ENCODE assay signal across 13 cellular contexts in genomic region chr2:133200684-133201421, GRCh38.
A peak's percentile ranks its signal among the peaks of the same experiment; 100 is the strongest.
DNase-seq lines count a peak whose midpoint lies in the region; ATAC-seq, FAIRE-seq and TF ChIP-seq lines count a peak whose summit lies in the region.
"Had no signal": no experiment of that assay in that cellular context is flagged by ENCODE, and none has a peak within 500 bp of the region (broad histone marks: within the 10 kb centered on the region; RNA-seq: fewer than 3 reads in every experiment).

No MANE protein-coding gene starts in this region.

- BruUV-seq in IMR-90 (replicated peaks; lab: Mats Ljungman, UMichigan): no TSS peak

- H3K4me2 ChIP-seq in IMR-90 (ENCODE audit: low read depth, low read length): peak overlapping the region; percentile 35; the same call in 1 of the 2 replicates

- ATAC-seq in IMR-90 (ENCODE audit: low read depth): peak; percentile 93
- no peak for ATAC-seq in GM18873 (IDR thresholded peaks at IDR 0.05; ENCODE audit: low FRiP score, unreplicated experiment)
- no peak for ATAC-seq in HG03565 (IDR thresholded peaks at IDR 0.05; ENCODE audit: unreplicated experiment)
- ATAC-seq: stimulated activated naive B cell treated with anti-CD40 and anti-IgM and Interleukin-4, amounts not matched to agents 10 μg/mL and 1 μg/mL and 100 μg/mL, for 72 hours had no signal

- no peak overlapping the region for H2AK5ac ChIP-seq in IMR-90 (ENCODE audit: low read depth, low read length)

- no peak overlapping the region for H3K4me3 ChIP-seq in IMR-90 (ENCODE audit: insufficient read depth, low read depth, low read length)

- peaks cover 8% of the 10 kb centered on the region for H3K4me1 ChIP-seq in IMR-90 (ENCODE audit: control insufficient read depth, insufficient read depth, low read length)

- TF ChIP-seq CTCF in IMR-90 (conservative IDR thresholded peaks at IDR 0.05; ENCODE audit: low read depth, low read length) (no peak), D721Med (IDR thresholded peaks at IDR 0.05; ENCODE audit: insufficient read depth, missing control alignments) (no peak)

- DNase-seq in AG08396 (ENCODE audit: low spot score) (peak; percentile 75), IMR-90 (peak; percentile 98), brain pericyte (ENCODE audit: low read depth, low spot score) (peak; percentile 62), kidney glomerular epithelial cell (lab: John Stamatoyannopoulos, UW) (peak; percentile 92), ecto neural progenitor cell (ENCODE audit: low spot score) (no peak), D721Med (ENCODE audit: insufficient read length, low spot score) (no peak)
- DNase-seq: naive B cell; NCI-H1048; NCI-H774; stimulated activated naive B cell treated with anti-CD40 and anti-IgM and Interleukin-4, amounts not matched to agents 10 μg/mL and 1 μg/mL and 100 μg/mL, for 72 hours; T-helper 2 cell had no signal

- peaks cover 20 to 32% of the 10 kb centered on the region in 2 experiments for H3K79me1 ChIP-seq in IMR-90 (ENCODE audit: low read depth in 1 of 2, low read length in 2 of 2)

- TF ChIP-seq POLR2A in IMR-90 (IDR thresholded peaks at IDR 0.05; ENCODE audit: low read depth, low read length): no peak

- POLR2A ChIA-PET in IMR-90 (lab: Charles Lee; ENCODE audit: unreplicated experiment): no interaction called here

- H3K23ac ChIP-seq in IMR-90 (ENCODE audit: low read depth, low read length): no peak overlapping the region

- in situ Hi-C loops in IMR-90 (cut with MboI; ENCODE audit: low sequenced_read_pairs): no loop called here

- intact Hi-C loops in IMR-90 (cut with micrococcal nuclease): no loop called here

- 0% methylated on average over 2 of the region's 8 CpGs; no CpG with 5 or more reads in 1 of the 2 experiments for WGBS in IMR-90 (ENCODE audit: extremely low coverage in 2 of 2, insufficient read length in 1 of 2), 2 experiments

- H4K8ac ChIP-seq in IMR-90 (ENCODE audit: low read depth in 2 of 2, low read length in 2 of 2): peak overlapping the region in 1 of 2 experiments; percentile 24; a peak in 2 of 4 replicates

- H4K5ac ChIP-seq in IMR-90 (ENCODE audit: low read depth, low read length): no peak overlapping the region

- peak overlapping the region; percentile 36; the same call in 1 of the 2 replicates for H3K18ac ChIP-seq in IMR-90 (ENCODE audit: low read depth, low read length)

- dilution Hi-C loops in IMR-90 (cut with HindIII; ENCODE audit: low sequenced_read_pairs, unreplicated experiment): no loop called here

- H4K91ac ChIP-seq in IMR-90 (ENCODE audit: insufficient read depth, low read depth, low read length): 0 out of 2 replicates have a peak overlapping the region, but pooled peaks have one; percentile 29

- no peak overlapping the region for H2AFZ ChIP-seq in IMR-90 (replicated peaks; ENCODE audit: low read length, poor library complexity)

- no peak overlapping the region for H2AK9ac ChIP-seq in IMR-90 (replicated peaks; ENCODE audit: low read depth, low read length, poor library complexity)

- H3K36me3 ChIP-seq in IMR-90 (ENCODE audit: control insufficient read depth, insufficient read depth, low read length): no peaks in the 10 kb centered on the region; the same call in 1 of the 2 replicates

- no peak overlapping the region; the same call in 1 of the 2 replicates for H3K9ac ChIP-seq in IMR-90 (ENCODE audit: low read depth, low read length)

- CTCF ChIA-PET in IMR-90 (lab: Yijun Ruan, JAX): interaction anchor here (0.5 to 1.1 kb wide), 2 partner anchors 365 to 446 kb away, joined by 4 read pairs; no protein-coding TSS in a partner anchor

- no peak overlapping the region for H3K27ac ChIP-seq in IMR-90 (ENCODE audit: insufficient read depth, low read length)

- peak overlapping the region; percentile 29; the same call in 1 of the 2 replicates for H2BK20ac ChIP-seq in IMR-90 (ENCODE audit: low read depth, low read length)

- H4K20me1 ChIP-seq in IMR-90 (ENCODE audit: insufficient read depth, low read length): no peaks in the 10 kb centered on the region

- H3K27me3 ChIP-seq in IMR-90 (ENCODE audit: control insufficient read depth, insufficient read depth, low read length): no peaks in the 10 kb centered on the region

- H3K14ac ChIP-seq in IMR-90 (replicated peaks; ENCODE audit: low read depth, low read length): no peak overlapping the region

- peak overlapping the region; percentile 7; the same call in 1 of the 2 replicates for H3K4ac ChIP-seq in IMR-90 (ENCODE audit: low read depth, low read length)

- no peak overlapping the region for H3K56ac ChIP-seq in IMR-90 (ENCODE audit: extremely low read depth, insufficient read depth, low read length)

- H2BK120ac ChIP-seq in IMR-90 (ENCODE audit: low read depth, low read length): peak overlapping the region; percentile 36; the same call in 1 of the 2 replicates

- no peak overlapping the region for H2BK15ac ChIP-seq in IMR-90 (ENCODE audit: low read depth, low read length)

- H3K9me3 ChIP-seq in IMR-90 (ENCODE audit: control insufficient read depth, insufficient read depth, low read length): no peaks in the 10 kb centered on the region

- no peak for FAIRE-seq in D721Med (lab: Jason Lieb, UNC)

- no peaks in the 10 kb centered on the region for H3K9me1 ChIP-seq in IMR-90 (ENCODE audit: insufficient read depth, low read length)

- TF ChIP-seq RAD21 in IMR-90 (IDR thresholded peaks at IDR 0.05; ENCODE audit: low read length): no peak

- H2BK5ac ChIP-seq in IMR-90 (ENCODE audit: low read depth, low read length, poor library complexity, severe bottlenecking): peak overlapping the region; percentile 91

TF ChIP-seq in IMR-90, 13 proteins besides CTCF, POLR2A, EP300 and RAD21:
- peak; percentile 84 for TF ChIP-seq BHLHE40 (IDR thresholded peaks at IDR 0.05; ENCODE audit: low read depth, low read length)
- peak; percentile 59; the same call in 1 of the 2 replicates for TF ChIP-seq NFE2L2 (IDR thresholded peaks at IDR 0.05; ENCODE audit: low read depth, low read length)
- peak; percentile 98 for TF ChIP-seq FOS (IDR thresholded peaks at IDR 0.05; ENCODE audit: low read depth, low read length)
- peak; percentile 22; the same call in 1 of the 2 replicates for TF ChIP-seq MAFK (IDR thresholded peaks at IDR 0.05; ENCODE audit: low read depth, low read length)
- no peak for TF ChIP-seq CHD1 (IDR thresholded peaks at IDR 0.05; ENCODE audit: low read depth, low read length)
- TF ChIP-seq CEBPB (IDR thresholded peaks at IDR 0.05; ENCODE audit: low read depth, low read length): peak; percentile 96

Comparison
In these comparisons a context has a peak if more than half of its experiments do, and no peak if none do; other contexts are left out.
1. DNase-seq: peak in AG08396 (single experiment), IMR-90 (single experiment), brain pericyte (single experiment) and kidney glomerular epithelial cell (single experiment); none in ecto neural progenitor cell (single experiment) and D721Med (single experiment).